8 cellular contexts compared by ENCODE assay signal in the genomic region with DNA sequence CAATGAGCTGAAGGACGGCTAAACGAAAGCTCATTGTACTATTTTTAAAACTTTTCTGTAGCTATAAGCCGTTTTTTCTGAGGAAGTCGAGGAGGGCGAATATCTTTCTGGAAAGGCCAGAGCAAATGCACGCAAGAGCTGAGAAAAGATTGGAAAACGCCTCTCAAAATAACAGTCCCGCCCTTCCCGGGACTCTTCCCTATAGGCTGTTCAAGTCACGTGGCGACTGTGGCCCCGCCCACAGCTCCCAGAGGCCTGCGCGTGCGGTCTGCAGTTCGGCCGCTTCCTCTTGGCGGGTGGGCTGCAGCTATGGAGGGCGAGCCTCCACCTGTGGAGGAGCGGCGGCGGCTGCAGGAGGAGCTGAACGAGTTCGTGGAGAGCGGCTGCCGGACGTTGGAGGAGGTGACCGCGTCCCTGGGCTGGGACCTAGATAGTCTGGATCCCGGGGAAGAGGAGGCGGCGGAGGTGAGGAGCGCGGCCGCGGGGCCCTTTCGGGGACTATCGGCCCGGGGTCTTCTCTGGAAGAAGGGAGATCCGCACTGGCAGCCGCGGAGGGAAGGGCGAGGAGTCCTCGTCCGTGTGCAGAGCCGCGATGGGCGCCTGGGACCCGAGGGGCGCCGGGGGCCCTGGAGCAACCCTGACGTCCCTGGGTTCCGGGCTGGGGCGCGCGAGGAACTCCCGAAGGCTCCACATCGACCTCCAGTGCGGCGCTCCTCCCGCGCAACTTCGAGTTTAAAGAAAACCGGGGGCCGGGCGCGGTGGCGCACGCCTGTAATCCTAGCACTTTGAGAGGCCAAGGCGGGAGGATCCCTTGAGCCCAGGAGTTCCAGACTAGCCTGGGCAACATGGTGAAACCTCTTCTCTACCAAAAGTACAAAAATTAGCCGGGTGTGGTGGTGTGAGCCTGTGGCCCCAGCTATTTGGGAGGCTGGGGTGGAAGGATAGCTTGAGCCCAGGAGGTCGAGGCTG. TPM values are rescaled to one million over a fixed set of nuclear protein-coding genes. Genes with fewer than 3 reads are reported as not detected.
DNase-seq lines count a peak whose midpoint lies in the region; ATAC-seq, FAIRE-seq and TF ChIP-seq lines count a peak whose summit lies in the region.

A gene with protein sequence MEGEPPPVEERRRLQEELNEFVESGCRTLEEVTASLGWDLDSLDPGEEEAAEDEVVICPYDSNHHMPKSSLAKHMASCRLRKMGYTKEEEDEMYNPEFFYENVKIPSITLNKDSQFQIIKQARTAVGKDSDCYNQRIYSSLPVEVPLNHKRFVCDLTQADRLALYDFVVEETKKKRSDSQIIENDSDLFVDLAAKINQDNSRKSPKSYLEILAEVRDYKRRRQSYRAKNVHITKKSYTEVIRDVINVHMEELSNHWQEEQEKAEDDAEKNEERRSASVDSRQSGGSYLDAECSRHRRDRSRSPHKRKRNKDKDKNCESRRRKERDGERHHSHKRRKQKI (plus strand): TSS at position 250 of the 969 bp plus-strand sequence. CDS start 60 bp downstream, at position 310.

- intact Hi-C loops in left ventricle myocardium inferior (cut with micrococcal nuclease), result no loop called here

- DNase-seq in GM12892 (ENCODE audit: insufficient read length) (peak; percentile 72), NCI-H146 (lab: John Stamatoyannopoulos, UW) (peak; percentile 95), T-helper 1 cell (peak; percentile 77 to 89 (median 84)), amniotic epithelial cell (ENCODE audit: low read depth) (peak; percentile 88), left ventricle myocardium inferior (peak; percentile 96), progenitor cell of endocrine pancreas (ENCODE audit: low spot score, unreplicated experiment) (peak; percentile 93), ureter (ENCODE audit: low spot score) (peak; percentile 96)

- peaks cover 60% of the 10 kb centered on the region for H3K4me1 ChIP-seq in left ventricle myocardium inferior

- H3K36me3 ChIP-seq in left ventricle myocardium inferior, result peaks cover 16% of the 10 kb centered on the region

- no peaks in the 10 kb centered on the region for H3K9me3 ChIP-seq in left ventricle myocardium inferior (replicated peaks)

- FAIRE-seq in GM12892 (lab: Jason Lieb, UNC), result peak; percentile 99

- no peaks in the 10 kb centered on the region for H3K27me3 Mint-ChIP-seq in progenitor cell of endocrine pancreas

- H3K27ac Mint-ChIP-seq in progenitor cell of endocrine pancreas, result peak within 1 kb of the TSS; percentile 97

- peaks cover 3% of the 10 kb centered on the region for H3K36me3 Mint-ChIP-seq in progenitor cell of endocrine pancreas (ENCODE audit: insufficient read depth)

- peak within 1 kb of the TSS; percentile 98 for H3K4me3 Mint-ChIP-seq in progenitor cell of endocrine pancreas (ENCODE audit: low read depth)

- no peaks in the 10 kb centered on the region for H3K27me3 ChIP-seq in left ventricle myocardium inferior (ENCODE audit: low read depth)

- TF ChIP-seq CTCF in left ventricle myocardium inferior (IDR thresholded peaks at IDR 0.05; ENCODE audit: borderline replicate concordance) (peak; percentile 8), progenitor cell of endocrine pancreas (IDR thresholded peaks at IDR 0.05; ENCODE audit: unreplicated experiment) (no peak)

- peak within 1 kb of the TSS; percentile 87 for H3K27ac ChIP-seq in left ventricle myocardium inferior (replicated peaks)

- peaks cover 37% of the 10 kb centered on the region for H3K4me1 Mint-ChIP-seq in progenitor cell of endocrine pancreas (ENCODE audit: low read depth)

- peak; percentile 92 for TF ChIP-seq POLR2A in GM12892 (IDR thresholded peaks at IDR 0.05; ENCODE audit: low read depth, low read length)

- no peaks in the 10 kb centered on the region for H3K9me3 Mint-ChIP-seq in progenitor cell of endocrine pancreas (ENCODE audit: low read depth)

- H3K4me3 ChIP-seq in left ventricle myocardium inferior, result peak within 1 kb of the TSS; percentile 82

- peak; percentile 100 for ATAC-seq in HG02852 (IDR thresholded peaks at IDR 0.05; ENCODE audit: unreplicated experiment)

RNA-seq across cellular contexts. Expression of the gene that starts here (rescaled TPM):
- 9.6 TPM for polyA plus RNA-seq in GM12892 (2012; ENCODE audit: missing spikeins)
- 13.8 TPM for total RNA-seq in left ventricle myocardium inferior
- 19.2 and 20.1 TPM in 2 replicates for total RNA-seq in progenitor cell of endocrine pancreas
- 12.2 TPM for total RNA-seq in ureter

Comparison
In these comparisons a context has a peak if more than half of its experiments do, and no peak if none do; other contexts are left out.
1. Peak in every context shown above with its lines: DNase-seq, ATAC-seq, H3K4me3 ChIP-seq and H3K27ac ChIP-seq.